ENCODE assay signal across 8 cellular contexts in the genomic region with DNA sequence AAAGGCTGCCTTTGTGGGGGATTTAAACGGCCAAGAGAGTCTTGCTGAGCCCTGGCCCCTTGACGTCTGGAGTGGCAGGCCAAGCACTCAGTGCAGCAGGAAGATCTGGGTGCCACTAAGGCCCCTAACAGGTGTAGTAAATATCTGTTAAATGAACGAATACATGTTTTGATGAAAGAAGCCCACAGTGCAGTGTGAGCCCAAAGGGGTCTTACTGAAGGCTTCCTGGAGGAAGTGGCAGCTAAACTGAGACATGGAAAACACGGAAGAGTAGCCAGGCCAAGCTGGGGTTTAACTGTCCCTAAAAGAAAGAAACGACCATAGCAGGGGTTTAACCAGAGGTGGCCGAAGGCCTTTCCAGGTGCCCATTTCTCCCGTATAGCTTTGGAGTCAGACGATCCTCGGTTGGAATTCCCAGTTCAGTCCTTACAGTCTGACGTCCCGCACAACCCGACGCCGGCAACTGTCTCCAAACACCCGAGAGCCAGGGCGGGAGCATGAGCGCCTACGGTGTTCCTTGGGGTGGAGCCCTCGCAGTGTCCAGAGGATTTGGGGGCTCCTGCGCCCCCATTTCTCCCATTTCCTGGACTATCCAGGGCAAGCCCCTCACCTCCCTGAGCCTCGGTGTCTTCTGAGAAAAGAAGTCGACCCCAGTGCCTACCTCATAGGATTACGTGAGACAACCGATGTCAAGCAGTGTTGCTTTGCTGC. TPM values are rescaled to one million over a fixed set of nuclear protein-coding genes. Genes with fewer than 3 reads are reported as not detected.
DNase-seq lines count a peak whose midpoint lies in the region; ATAC-seq lines count a peak whose summit lies in the region.

No MANE protein-coding gene starts in this region.

- no peaks in the 10 kb centered on the region for H3K36me3 Mint-ChIP-seq in T-helper 1 cell treated with Interleukin-12 subunit alpha and Interleukin-12 subunit beta and Interleukin-4 antibody, amounts not matched to agents 30 μg/mL and 1 μg/mL, for 36 hours (ENCODE audit: low read depth)
- no peaks in the 10 kb centered on the region for H3K36me3 Mint-ChIP-seq in activated naive CD8-positive, alpha-beta T cell treated with anti-CD3 and anti-CD28 coated beads for 36 hours

- no peaks in the 10 kb centered on the region for H3K9me3 ChIP-seq in iPS-15b (ENCODE audit: control insufficient read depth, insufficient read depth, low read length)

- H3K36me3 ChIP-seq in iPS-15b (ENCODE audit: control insufficient read depth, insufficient read depth, low read length) = no peaks in the 10 kb centered on the region

- H3K4me1 ChIP-seq in iPS-15b (ENCODE audit: control insufficient read depth, insufficient read depth, low read length) = no peaks in the 10 kb centered on the region

- peaks cover 11% of the 10 kb centered on the region for H3K4me1 Mint-ChIP-seq in T-helper 1 cell treated with Interleukin-12 subunit alpha and Interleukin-12 subunit beta and Interleukin-4 antibody, amounts not matched to agents 30 μg/mL and 1 μg/mL, for 36 hours (ENCODE audit: low read depth)
- H3K4me1 Mint-ChIP-seq in activated naive CD8-positive, alpha-beta T cell treated with anti-CD3 and anti-CD28 coated beads for 36 hours = peaks cover 21% of the 10 kb centered on the region
- peaks cover 23% of the 10 kb centered on the region for H3K4me1 Mint-ChIP-seq in stimulated activated naive CD8-positive, alpha-beta T cell treated with anti-CD3 and anti-CD28 coated beads, Interleukin-15, amount 100 ng/mL, for 72 hours

- no peaks in the 10 kb centered on the region for H3K9me3 Mint-ChIP-seq in T-helper 1 cell treated with Interleukin-12 subunit alpha and Interleukin-12 subunit beta and Interleukin-4 antibody, amounts not matched to agents 30 μg/mL and 1 μg/mL, for 36 hours
- H3K9me3 Mint-ChIP-seq in activated naive CD8-positive, alpha-beta T cell treated with anti-CD3 and anti-CD28 coated beads for 36 hours = no peaks in the 10 kb centered on the region
- no peaks in the 10 kb centered on the region for H3K9me3 Mint-ChIP-seq in stimulated activated naive CD8-positive, alpha-beta T cell treated with anti-CD3 and anti-CD28 coated beads, Interleukin-15, amount 100 ng/mL, for 72 hours

- DNase-seq in T-helper 1 cell = no peak
- no peak for DNase-seq in activated naive CD8-positive, alpha-beta T cell treated with anti-CD3 and anti-CD28 coated beads for 36 hours
- no peak for DNase-seq in stimulated activated naive CD8-positive, alpha-beta T cell treated with anti-CD3 and anti-CD28 coated beads, Interleukin-15, amount 100 ng/mL, for 72 hours

- H3K27me3 ChIP-seq in iPS-15b (ENCODE audit: control insufficient read depth, insufficient read depth, low read length) = peaks cover 42% of the 10 kb centered on the region

- H3K4me3 Mint-ChIP-seq in T-helper 1 cell treated with Interleukin-12 subunit alpha and Interleukin-12 subunit beta and Interleukin-4 antibody, amounts not matched to agents 30 μg/mL and 1 μg/mL, for 36 hours = peak overlapping the region; percentile 82
- peak overlapping the region; percentile 85 for H3K4me3 Mint-ChIP-seq in activated naive CD8-positive, alpha-beta T cell treated with anti-CD3 and anti-CD28 coated beads for 36 hours
- H3K4me3 Mint-ChIP-seq in stimulated activated naive CD8-positive, alpha-beta T cell treated with anti-CD3 and anti-CD28 coated beads, Interleukin-15, amount 100 ng/mL, for 72 hours = peak overlapping the region; percentile 88 to 97

- peak overlapping the region; percentile 75 for H3K27ac Mint-ChIP-seq in T-helper 1 cell treated with Interleukin-12 subunit alpha and Interleukin-12 subunit beta and Interleukin-4 antibody, amounts not matched to agents 30 μg/mL and 1 μg/mL, for 36 hours
- H3K27ac Mint-ChIP-seq in activated naive CD8-positive, alpha-beta T cell treated with anti-CD3 and anti-CD28 coated beads for 36 hours = peak overlapping the region; percentile 68
- H3K27ac Mint-ChIP-seq in stimulated activated naive CD8-positive, alpha-beta T cell treated with anti-CD3 and anti-CD28 coated beads, Interleukin-15, amount 100 ng/mL, for 72 hours = peak overlapping the region in 1 of 2 donors; percentile 61

- H3K27me3 Mint-ChIP-seq in T-helper 1 cell treated with Interleukin-12 subunit alpha and Interleukin-12 subunit beta and Interleukin-4 antibody, amounts not matched to agents 30 μg/mL and 1 μg/mL, for 36 hours (ENCODE audit: low read depth) = peaks cover 33% of the 10 kb centered on the region
- peaks cover 26% of the 10 kb centered on the region for H3K27me3 Mint-ChIP-seq in activated naive CD8-positive, alpha-beta T cell treated with anti-CD3 and anti-CD28 coated beads for 36 hours
- peaks cover 24% of the 10 kb centered on the region for H3K27me3 Mint-ChIP-seq in stimulated activated naive CD8-positive, alpha-beta T cell treated with anti-CD3 and anti-CD28 coated beads, Interleukin-15, amount 100 ng/mL, for 72 hours

- peak overlapping the region; percentile 88 for H3K4me3 ChIP-seq in iPS-15b (ENCODE audit: low read depth, low read length)

- no peak for ATAC-seq in stimulated activated naive CD8-positive, alpha-beta T cell treated with anti-CD3 and anti-CD28 coated beads, Interleukin-15, amount 100 ng/mL, for 72 hours
- no peak for ATAC-seq in GM18517 (IDR thresholded peaks at IDR 0.05; ENCODE audit: unreplicated experiment)
- ATAC-seq in GM21367 (IDR thresholded peaks at IDR 0.05; ENCODE audit: unreplicated experiment) = no peak
- no peak for ATAC-seq in HG03280 (IDR thresholded peaks at IDR 0.05; ENCODE audit: unreplicated experiment)

- H3K9ac ChIP-seq in iPS-15b (ENCODE audit: low read depth, low read length) = peak overlapping the region; percentile 12

RNA-seq across cellular contexts. Expression of a gene that starts 0.9 kb away (rescaled TPM):
- 1 to 10 TPM; 6.0 to 6.4 TPM for total RNA-seq in activated naive CD8-positive, alpha-beta T cell treated with anti-CD3 and anti-CD28 coated beads for 36 hours

RNA-seq across cellular contexts. Expression of a gene that starts 25.9 kb away (rescaled TPM):
- total RNA-seq in activated naive CD8-positive, alpha-beta T cell treated with anti-CD3 and anti-CD28 coated beads for 36 hours = not detected
